Comparison of ENCODE assay signal across 8 cellular contexts in genomic region chr1:201021333-201022177, GRCh38. TPM values are rescaled to one million over a fixed set of nuclear protein-coding genes. Genes with fewer than 3 reads are reported as not detected.
DNase-seq lines count a peak whose midpoint lies in the region; ATAC-seq and TF ChIP-seq lines count a peak whose summit lies in the region.

No MANE protein-coding gene starts in this region.

- H3K4me1 ChIP-seq in colonic mucosa: peaks cover 23% of the 10 kb centered on the region
- peaks cover 15 to 19% of the 10 kb centered on the region in 2 donors for H3K4me1 ChIP-seq in gastrocnemius medialis

- in situ Hi-C loops in gastrocnemius medialis (cut with MboI; ENCODE audit: low sequenced_read_pairs in 4 of 4): no loop called here

- no peaks in the 10 kb centered on the region for H3K9me3 ChIP-seq in colonic mucosa
- H3K9me3 ChIP-seq in gastrocnemius medialis: no peaks in the 10 kb centered on the region

- no peak for ATAC-seq in HG03196 (IDR thresholded peaks at IDR 0.05; ENCODE audit: unreplicated experiment)
- ATAC-seq in gastrocnemius medialis: no peak
- ATAC-seq in HG03108 (IDR thresholded peaks at IDR 0.05; ENCODE audit: unreplicated experiment): no peak

- TF ChIP-seq CTCF in colonic mucosa (IDR thresholded peaks at IDR 0.05) (no peak), gastrocnemius medialis (IDR thresholded peaks at IDR 0.05 in 4 of 5, conservative IDR thresholded peaks at IDR 0.05 in 1 of 5) (no peak)

- H3K36me3 ChIP-seq in colonic mucosa (no peaks in the 10 kb centered on the region), gastrocnemius medialis (no peaks in the 10 kb centered on the region)

- no peak overlapping the region for H3K4me3 ChIP-seq in colonic mucosa
- H3K4me3 ChIP-seq in gastrocnemius medialis: no peak overlapping the region

- no peak for TF ChIP-seq POLR2A in gastrocnemius medialis (IDR thresholded peaks at IDR 0.05)

- DNase-seq in NCI-H1092 treated with DMSO at 0.1 percent for 48 hours (lab: John Stamatoyannopoulos, UW) (peak; percentile 18), NCI-H1092 (lab: John Stamatoyannopoulos, UW) (no peak), NCI-H345 treated with DMSO at 0.1 percent for 48 hours (lab: John Stamatoyannopoulos, UW; ENCODE audit: unreplicated experiment) (peak; percentile 54), colonic mucosa (no peak), gastrocnemius medialis (no peak)
- peak; percentile 52 for DNase-seq in stimulated activated CD8-positive, alpha-beta memory T cell treated with anti-CD3 and anti-CD28 coated beads, Interleukin-4, amount 100 ng/mL, for 48 hours

- H3K27me3 ChIP-seq in colonic mucosa (no peaks in the 10 kb centered on the region), gastrocnemius medialis (peaks cover 0 to 12% (median 0%) of the 10 kb centered on the region in 3 donors)

- intact Hi-C loops in colonic mucosa (cut with DNase I): no loop called here
- intact Hi-C loops in gastrocnemius medialis (cut with DNase I; ENCODE audit: low total_unique reads): loop anchor here (10.0 kb wide), 1 partner anchor 397 kb away; the partner anchor contains the start of gene KIF14

- H3K9ac ChIP-seq in colonic mucosa (ENCODE audit: low read depth in 2 of 2, low read length in 2 of 2): peak overlapping the region; percentile 51 to 65

- peak overlapping the region; percentile 76 for H3K27ac ChIP-seq in colonic mucosa
- H3K27ac ChIP-seq in gastrocnemius medialis: no peak overlapping the region

RNA-seq across cellular contexts. Expression of gene KIF21B, which starts 2.0 kb away (rescaled TPM):
- total RNA-seq in colonic mucosa (10 to 100 TPM in 1 of 2 donors, 1 to 10 TPM in 1; 3.1 to 10.4 TPM), gastrocnemius medialis (under 1 TPM; 0.23 to 0.49 (median 0.36) TPM)

Comparison
In these comparisons a context has a peak if more than half of its experiments do, and no peak if none do; other contexts are left out.
1. DNase-seq: peak in NCI-H1092 treated with DMSO at 0.1 percent for 48 hours (single experiment), NCI-H345 treated with DMSO at 0.1 percent for 48 hours (single experiment) and stimulated activated CD8-positive, alpha-beta memory T cell treated with anti-CD3 and anti-CD28 coated beads, Interleukin-4, amount 100 ng/mL, for 48 hours (single experiment); none in NCI-H1092 (single experiment), colonic mucosa (single experiment) and gastrocnemius medialis (0 of 2).